Comparison of ENCODE assay signal across 10 cellular contexts in the genomic region with DNA sequence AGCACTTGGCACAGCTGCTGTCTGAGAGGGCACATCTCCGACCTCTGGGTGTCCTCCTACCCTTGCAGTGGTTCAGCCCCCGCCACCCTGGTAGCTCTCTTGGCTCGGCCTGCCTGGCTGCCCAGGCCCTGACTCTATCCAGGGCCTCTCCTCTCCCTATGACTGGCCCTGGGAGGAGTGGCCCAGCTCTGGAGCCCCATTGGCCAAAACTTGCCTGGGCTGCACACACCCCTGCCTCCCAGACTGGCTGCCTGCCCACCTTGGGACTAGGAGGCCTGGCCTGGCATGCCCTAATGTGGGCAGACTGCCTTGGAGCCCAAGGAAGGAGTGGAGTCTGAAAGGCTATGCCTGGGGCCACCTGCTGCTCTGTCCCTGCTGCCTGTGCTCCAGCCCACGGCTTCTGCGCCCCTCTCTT. TPM values are rescaled to one million over a fixed set of nuclear protein-coding genes. Genes with fewer than 3 reads are reported as not detected.
A peak's percentile ranks its signal among the peaks of the same experiment; 100 is the strongest.
DNase-seq lines count a peak whose midpoint lies in the region; ATAC-seq, FAIRE-seq and TF ChIP-seq lines count a peak whose summit lies in the region.
"Had no signal": no experiment of that assay in that cellular context is flagged by ENCODE, and none has a peak within 500 bp of the region (broad histone marks: within the 10 kb centered on the region; RNA-seq: fewer than 3 reads in every experiment).

No MANE protein-coding gene starts in this region.

- FAIRE-seq in small intestine (lab: Jason Lieb, UNC): no peak
- FAIRE-seq: islet of Langerhans had no signal

- H3K36me3 ChIP-seq in right atrium auricular region: no peaks in the 10 kb centered on the region
- H3K36me3 ChIP-seq in small intestine (ENCODE audit: control insufficient read depth in 2 of 2, insufficient read depth in 2 of 2, low read length in 2 of 2): peaks cover 0 to under 1% of the 10 kb centered on the region in 2 donors

- H3K4me1 ChIP-seq in right atrium auricular region (peaks cover 0 to 77% of the 10 kb centered on the region in 2 donors), small intestine (ENCODE audit: control insufficient read depth in 2 of 2, insufficient read depth in 1 of 2, low read depth in 1 of 2, low read length in 1 of 2) (no peaks in the 10 kb centered on the region)

- H3K27ac ChIP-seq in right atrium auricular region (peak overlapping the region; percentile 89 to 90), small intestine (ENCODE audit: low read depth in 1 of 2, low read length in 1 of 2) (peak overlapping the region in 1 of 2 donors; percentile 21)

- H3K4me3 ChIP-seq in HFF-Myc (replicated peaks; ENCODE audit: low read depth, low read length): no peak overlapping the region
- H3K4me3 ChIP-seq in right atrium auricular region: no peak overlapping the region
- no peak overlapping the region for H3K4me3 ChIP-seq in small intestine (ENCODE audit: low read depth in 1 of 2, low read length in 2 of 2)

- 22 to 59% (median 26%) methylated on average over 5 of the region's 5 CpGs for WGBS in small intestine, 3 donors

- H3K9me3 ChIP-seq in right atrium auricular region (no peaks in the 10 kb centered on the region), small intestine (ENCODE audit: control insufficient read depth, low read depth) (no peaks in the 10 kb centered on the region)

- peak; percentile 19 for DNase-seq in HFF-Myc (ENCODE audit: extremely low read depth, low read depth)
- peak in 54 of 58 donors; percentile 11 to 96 (median 80) for DNase-seq in anterior cingulate cortex (lab: John Stamatoyannopoulos, UW)
- DNase-seq in right atrium auricular region (ENCODE audit: low spot score): peak; percentile 92
- peak; percentile 71 for DNase-seq in small intestine
- DNase-seq in DMS53 (lab: John Stamatoyannopoulos, UW): no peak
- no peak for DNase-seq in NCI-H526 treated with DMSO at 0.1 percent for 48 hours (lab: John Stamatoyannopoulos, UW)

- no peaks in the 10 kb centered on the region for H3K27me3 ChIP-seq in right atrium auricular region
- H3K27me3 ChIP-seq in small intestine (ENCODE audit: control insufficient read depth in 2 of 2, insufficient read depth in 2 of 2, low read length in 2 of 2): no peaks in the 10 kb centered on the region

- TF ChIP-seq CTCF in HFF-Myc (IDR thresholded peaks at IDR 0.05; ENCODE audit: low read depth, low read length, missing control alignments): no peak
- no peak for TF ChIP-seq CTCF in right atrium auricular region (IDR thresholded peaks at IDR 0.05)

- ATAC-seq in GM19324 (IDR thresholded peaks at IDR 0.05; ENCODE audit: low FRiP score, unreplicated experiment) (no peak), HG02852 (IDR thresholded peaks at IDR 0.05; ENCODE audit: unreplicated experiment) (no peak)

RNA-seq across cellular contexts. Expression of gene ACOT11, which starts 33.6 kb away (rescaled TPM):
- total RNA-seq in right atrium auricular region: 10 to 100 TPM in 1 of 2 donors, 1 to 10 TPM in 1; 9.1 to 27.0 TPM
- 100 to 1,000 TPM in 1 of 3 donors, 10 to 100 TPM in 2; 30.4 to 101 (median 58.9) TPM for polyA plus RNA-seq in small intestine

RNA-seq across cellular contexts. Expression of gene FAM151A, which starts 41.7 kb away (rescaled TPM):
- total RNA-seq in right atrium auricular region: under 1 TPM in 1 of 2 donors, not detected in 1; 0.63 TPM
- 1 to 10 TPM; 1.4 to 1.8 (median 1.5) TPM for polyA plus RNA-seq in small intestine
- polyA plus RNA-seq: IgD-negative memory B cell had no signal

RNA-seq across cellular contexts. Expression of gene MROH7, which starts 60.0 kb away (rescaled TPM):
- 1 to 10 TPM; 5.5 to 6.9 TPM for total RNA-seq in right atrium auricular region
- polyA plus RNA-seq in small intestine: 1 to 10 TPM; 1.3 to 8.6 (median 4.5) TPM
- polyA plus RNA-seq: IgD-negative memory B cell had no signal

Comparison
In these comparisons a context has a peak if more than half of its experiments do, and no peak if none do; other contexts are left out.
1. DNase-seq: peak in HFF-Myc (single experiment), anterior cingulate cortex (54 of 58), right atrium auricular region (single experiment) and small intestine (single experiment); none in DMS53 (single experiment) and NCI-H526 treated with DMSO at 0.1 percent for 48 hours (single experiment).